In genomic region chr2:175966839-175967238, GRCh38 we compare ENCODE assay signal across 6 cellular contexts.
"Had no signal": no experiment of that assay in that cellular context is flagged by ENCODE, and none has a peak within 500 bp of the region (broad histone marks: within the 10 kb centered on the region; RNA-seq: fewer than 3 reads in every experiment).

No MANE protein-coding gene starts in this region.

- H3K4me3 ChIP-seq: K562 had no signal

- H3K27ac Mint-ChIP-seq: IgD-negative memory B cell had no signal

- ATAC-seq: HepG2, K562 had no signal

- H3K4me3 Mint-ChIP-seq: IgD-negative memory B cell had no signal

- H3K27ac ChIP-seq: HL-60 had no signal

- H3K4me1 Mint-ChIP-seq: IgD-negative memory B cell had no signal

- DNase-seq: IMR-90, KBM-7 had no signal

- H3K27me3 Mint-ChIP-seq: IgD-negative memory B cell had no signal
